In genomic region chrX:153387345-153387744, GRCh38 we compare ENCODE assay signal across 20 cellular contexts. TPM values are rescaled to one million over a fixed set of nuclear protein-coding genes. Genes with fewer than 3 reads are reported as not detected.
DNase-seq lines count a peak whose midpoint lies in the region; ATAC-seq and TF ChIP-seq lines count a peak whose summit lies in the region.
"Had no signal": no experiment of that assay in that cellular context is flagged by ENCODE, and none has a peak within 500 bp of the region (broad histone marks: within the 10 kb centered on the region; RNA-seq: fewer than 3 reads in every experiment).

No MANE protein-coding gene starts in this region.

- H3K36me3 Mint-ChIP-seq in activated CD4-positive, alpha-beta T cell treated with anti-CD3 and anti-CD28 coated beads, Interleukin-2, amount 10 ng/mL, durations not matched to agents 24 days and 14 days (ENCODE audit: low read depth) = no peaks in the 10 kb centered on the region

- H3K36me3 ChIP-seq in spleen = no peaks in the 10 kb centered on the region

- no peak for TF ChIP-seq POLR2A in spleen (IDR thresholded peaks at IDR 0.05)

- no peaks in the 10 kb centered on the region for H3K9me3 Mint-ChIP-seq in activated CD4-positive, alpha-beta T cell treated with anti-CD3 and anti-CD28 coated beads, Interleukin-2, amount 10 ng/mL, durations not matched to agents 24 days and 14 days
- H3K9me3 Mint-ChIP-seq: CD4-positive, alpha-beta T cell had no signal

- TF ChIP-seq CTCF in spleen (IDR thresholded peaks at IDR 0.05 in 8 of 11, conservative IDR thresholded peaks at IDR 0.05 in 3 of 11) = no peak

- peaks cover 2% of the 10 kb centered on the region for H3K27me3 Mint-ChIP-seq in activated CD4-positive, alpha-beta T cell treated with anti-CD3 and anti-CD28 coated beads, Interleukin-2, amount 10 ng/mL, durations not matched to agents 24 days and 14 days
- H3K27me3 Mint-ChIP-seq: CD4-positive, alpha-beta T cell had no signal

- DNase-seq in activated CD4-positive, alpha-beta T cell treated with anti-CD3 and anti-CD28 coated beads, Interleukin-2, amount 10 ng/mL, durations not matched to agents 24 days and 14 days = peak; percentile 23
- no peak for DNase-seq in activated CD4-positive, alpha-beta T cell treated with anti-CD3 and anti-CD28 coated beads for 4 hours
- DNase-seq in mesenteric fat pad (ENCODE audit: low spot score) = peak; percentile 84
- DNase-seq in spleen = peak; percentile 56
- no peak for DNase-seq in NCI-H1105 treated with DMSO at 0.1 percent for 48 hours (lab: John Stamatoyannopoulos, UW)
- no peak for DNase-seq in NCI-H345 treated with DMSO at 0.1 percent for 48 hours (lab: John Stamatoyannopoulos, UW; ENCODE audit: unreplicated experiment)
- DNase-seq: AML-193; Caco-2; CD4-positive, alpha-beta T cell; DMS79; GDM1; GOT3 had no signal

- no peaks in the 10 kb centered on the region for H3K4me1 Mint-ChIP-seq in activated CD4-positive, alpha-beta T cell treated with anti-CD3 and anti-CD28 coated beads, Interleukin-2, amount 10 ng/mL, durations not matched to agents 24 days and 14 days

- 69 to 81% (median 76%) methylated on average over 5 of the region's 5 CpGs for WGBS in spleen, 5 donors

- no peaks in the 10 kb centered on the region for H3K4me1 ChIP-seq in spleen
- H3K4me1 ChIP-seq: A549, Caco-2 had no signal

- H3K27ac ChIP-seq in spleen = no peak overlapping the region
- H3K27ac ChIP-seq: 22Rv1, A549, C4-2B had no signal

- no peaks in the 10 kb centered on the region for H3K9me3 ChIP-seq in spleen
- H3K9me3 ChIP-seq: A549, Caco-2 had no signal

- no peak overlapping the region for H3K4me3 ChIP-seq in spleen
- H3K4me3 ChIP-seq: A549 had no signal

- ATAC-seq in HG03432 (IDR thresholded peaks at IDR 0.05; ENCODE audit: unreplicated experiment) = no peak

- no peak overlapping the region for H3K27ac Mint-ChIP-seq in activated CD4-positive, alpha-beta T cell treated with anti-CD3 and anti-CD28 coated beads, Interleukin-2, amount 10 ng/mL, durations not matched to agents 24 days and 14 days
- H3K27ac Mint-ChIP-seq: CD4-positive, alpha-beta T cell had no signal

- no peak overlapping the region for H3K4me3 Mint-ChIP-seq in activated CD4-positive, alpha-beta T cell treated with anti-CD3 and anti-CD28 coated beads, Interleukin-2, amount 10 ng/mL, durations not matched to agents 24 days and 14 days
- H3K4me3 Mint-ChIP-seq: CD4-positive, alpha-beta T cell had no signal

- H3K27me3 ChIP-seq in spleen (replicated peaks in 1 of 7) = no peaks in the 10 kb centered on the region

- intact Hi-C loops in activated CD4-positive, alpha-beta T cell treated with anti-CD3 and anti-CD28 coated beads, Interleukin-2, amount 10 ng/mL, durations not matched to agents 24 days and 14 days (cut with micrococcal nuclease) = no loop called here
- intact Hi-C loops in spleen (cut with DNase I; ENCODE audit: low total_unique reads) = no loop called here

RNA-seq across cellular contexts. Expression of gene PNMA6E, which starts 13.8 kb away (rescaled TPM):
- not detected in 2 replicates for total RNA-seq in activated CD4-positive, alpha-beta T cell treated with anti-CD3 and anti-CD28 coated beads, Interleukin-2, amount 10 ng/mL, durations not matched to agents 24 days and 14 days
- total RNA-seq in mesenteric fat pad (not detected), spleen (not detected)
- polyA plus RNA-seq in spleen = not detected
- total RNA-seq: Caco-2; CD4-positive, alpha-beta T cell; Daoy; H7; HT-29 had no signal
- polyA plus RNA-seq: A549, BJ had no signal

RNA-seq across cellular contexts. Expression of gene ZFP92, which starts 23.9 kb away (rescaled TPM):
- 1.5 and 1.7 TPM in 2 replicates for total RNA-seq in activated CD4-positive, alpha-beta T cell treated with anti-CD3 and anti-CD28 coated beads, Interleukin-2, amount 10 ng/mL, durations not matched to agents 24 days and 14 days
- total RNA-seq in mesenteric fat pad (5.4 TPM), spleen (1 to 10 TPM; 1.5 to 3.4 (median 2.4) TPM)
- polyA plus RNA-seq in spleen = under 1 TPM; 0.26 to 0.83 (median 0.50) TPM
- total RNA-seq: H7, HT-29 had no signal

RNA-seq across cellular contexts. Expression of gene ZNF275, which starts 53.4 kb away (rescaled TPM):
- 20.1 and 22.1 TPM in 2 replicates for total RNA-seq in activated CD4-positive, alpha-beta T cell treated with anti-CD3 and anti-CD28 coated beads, Interleukin-2, amount 10 ng/mL, durations not matched to agents 24 days and 14 days
- 21.3 TPM for total RNA-seq in mesenteric fat pad
- total RNA-seq in spleen = 10 to 100 TPM; 15.2 to 33.8 (median 29.3) TPM
- polyA plus RNA-seq in spleen = 1 to 10 TPM; 2.9 to 5.2 (median 5.2) TPM

RNA-seq across cellular contexts. Expression of gene TREX2, which starts 58.5 kb away (rescaled TPM):
- 1.1 and 1.9 TPM in 2 replicates for total RNA-seq in activated CD4-positive, alpha-beta T cell treated with anti-CD3 and anti-CD28 coated beads, Interleukin-2, amount 10 ng/mL, durations not matched to agents 24 days and 14 days
- total RNA-seq in mesenteric fat pad (0.80 TPM), spleen (1 to 10 TPM; 1.2 to 6.4 (median 3.7) TPM)
- polyA plus RNA-seq in spleen = 1 to 10 TPM; 1.1 to 1.8 (median 1.3) TPM

Comparison
In these comparisons a context has a peak if more than half of its experiments do, and no peak if none do; other contexts are left out.
1. DNase-seq: peak in activated CD4-positive, alpha-beta T cell treated with anti-CD3 and anti-CD28 coated beads, Interleukin-2, amount 10 ng/mL, durations not matched to agents 24 days and 14 days (single experiment), mesenteric fat pad (single experiment) and spleen (single experiment); none in activated CD4-positive, alpha-beta T cell treated with anti-CD3 and anti-CD28 coated beads for 4 hours (0 of 2), NCI-H1105 treated with DMSO at 0.1 percent for 48 hours (single experiment) and NCI-H345 treated with DMSO at 0.1 percent for 48 hours (single experiment).